8 cellular contexts compared by ENCODE assay signal in the genomic region with DNA sequence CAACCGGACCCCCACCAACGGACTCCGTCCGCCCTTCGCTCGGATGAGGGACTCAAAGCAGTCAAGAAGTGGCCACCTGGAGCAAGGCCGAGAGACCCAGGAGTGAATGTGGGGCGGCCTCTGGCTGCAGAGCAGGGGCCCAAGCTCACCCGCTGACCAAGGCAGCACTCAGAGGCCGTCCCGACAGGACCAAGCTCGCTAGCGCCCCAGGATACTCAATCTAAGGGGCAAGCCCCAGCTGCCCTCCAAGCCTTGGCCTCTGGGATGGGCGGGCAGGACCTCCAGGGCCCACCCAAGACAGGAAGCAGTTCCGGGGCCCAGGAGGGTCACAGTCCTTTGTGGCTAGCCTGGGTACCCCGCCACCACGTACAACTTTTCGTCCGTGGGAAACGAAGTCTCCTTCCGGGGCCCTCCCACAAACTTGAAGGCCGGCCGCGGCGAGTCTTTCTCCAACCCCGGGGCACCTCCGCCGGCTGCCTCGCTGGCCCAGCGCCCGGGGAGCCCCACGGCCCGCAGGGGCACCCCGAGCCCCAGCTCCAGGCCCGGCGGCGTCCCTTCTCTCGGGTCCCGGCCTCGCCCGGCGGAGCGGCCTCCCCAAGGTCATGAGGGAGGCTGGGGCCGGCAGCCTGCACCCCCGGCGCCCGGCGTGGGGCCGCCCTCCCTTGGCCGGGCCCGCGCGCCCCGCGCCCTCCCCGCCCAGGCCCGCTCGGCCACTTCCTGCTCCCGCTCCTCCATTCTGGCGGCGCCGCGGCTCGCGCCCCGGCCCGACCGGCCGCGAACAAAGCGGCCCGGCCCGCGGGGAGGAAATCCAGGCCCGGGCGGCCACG. TPM values are rescaled to one million over a fixed set of nuclear protein-coding genes. Genes with fewer than 3 reads are reported as not detected.
DNase-seq lines count a peak whose midpoint lies in the region; ATAC-seq and TF ChIP-seq lines count a peak whose summit lies in the region.

No MANE protein-coding gene starts in this region.

- H3K27ac Mint-ChIP-seq in activated B cell treated with CpG ODN at 0.5 μM for 24 hours, result no peak overlapping the region

- H3K9me3 Mint-ChIP-seq in activated B cell treated with CpG ODN at 0.5 μM for 24 hours, result no peaks in the 10 kb centered on the region

- H3K4me3 ChIP-seq in fibroblast of villous mesenchyme (ENCODE audit: low read depth, low read length), result peak overlapping the region; percentile 78

- CTCF ChIA-PET in activated B cell treated with CpG ODN at 0.5 μM for 24 hours (lab: Charles Lee), result interaction anchor here (0.6 to 1.0 kb wide), 2 partner anchors 14 to 26 kb away, joined by 3 read pairs; no protein-coding TSS in a partner anchor

- intact Hi-C loops in activated B cell treated with CpG ODN at 0.5 μM for 24 hours (cut with micrococcal nuclease), result no loop called here

- peak; percentile 33 to 46 for ATAC-seq in activated CD4-positive, CD25-positive, alpha-beta regulatory T cell treated with anti-CD3 and anti-CD28 coated beads, Interleukin-2, amount 50 U/mL, for 24 hours
- ATAC-seq in HG03064 (IDR thresholded peaks at IDR 0.05; ENCODE audit: low read depth, unreplicated experiment) (peak; percentile 29), activated B cell treated with CpG ODN at 0.5 μM for 24 hours (ENCODE audit: low read depth) (peak; percentile 48), omental fat pad (ENCODE audit: low FRiP score) (peak; percentile 16)

- H3K4me1 Mint-ChIP-seq in activated B cell treated with CpG ODN at 0.5 μM for 24 hours, result peaks cover 51% of the 10 kb centered on the region

- peaks cover 9% of the 10 kb centered on the region for H3K36me3 Mint-ChIP-seq in activated B cell treated with CpG ODN at 0.5 μM for 24 hours (ENCODE audit: low read depth)

- H3K27me3 Mint-ChIP-seq in activated B cell treated with CpG ODN at 0.5 μM for 24 hours, result no peaks in the 10 kb centered on the region

- POLR2A ChIA-PET in activated B cell treated with CpG ODN at 0.5 μM for 24 hours (lab: Charles Lee), result interaction anchor here (0.5 kb wide), 1 partner anchor 104 kb away, joined by 3 read pairs; no protein-coding TSS in a partner anchor

- DNase-seq in activated CD4-positive, CD25-positive, alpha-beta regulatory T cell (lab: John Stamatoyannopoulos, UW), result no peak
- DNase-seq in activated B cell treated with CpG ODN at 0.5 μM for 24 hours (peak; percentile 50), fibroblast of villous mesenchyme (ENCODE audit: low read depth) (peak; percentile 36), omental fat pad (ENCODE audit: low spot score) (no peak), NCI-H2029 treated with DMSO at 0.1 percent for 48 hours (lab: John Stamatoyannopoulos, UW) (no peak)
- DNase-seq in stimulated activated CD4-positive, alpha-beta T cell treated with anti-CD3 and anti-CD28 coated beads, Interleukin-4, amount 100 ng/mL, for 4 hours, result no peak

- peak overlapping the region; percentile 83 for H3K4me3 Mint-ChIP-seq in activated B cell treated with CpG ODN at 0.5 μM for 24 hours

- TF ChIP-seq CTCF in activated B cell treated with CpG ODN at 0.5 μM for 24 hours (IDR thresholded peaks at IDR 0.05) (no peak), fibroblast of villous mesenchyme (IDR thresholded peaks at IDR 0.05; ENCODE audit: insufficient read depth, low read depth, low read length) (peak; percentile 4), omental fat pad (IDR thresholded peaks at IDR 0.05) (no peak)

RNA-seq across cellular contexts. Expression of a gene that starts 0.7 kb away (rescaled TPM):
- 72.8 and 80.8 TPM in 2 replicates for total RNA-seq in activated B cell treated with CpG ODN at 0.5 μM for 24 hours
- total RNA-seq in fibroblast of villous mesenchyme, result 233 and 261 TPM in 2 replicates
- total RNA-seq in omental fat pad, result 100 to 1,000 TPM; 104 to 121 (median 107) TPM

RNA-seq across cellular contexts. Expression of a gene that starts 6.0 kb away (rescaled TPM):
- total RNA-seq in activated B cell treated with CpG ODN at 0.5 μM for 24 hours (3.0 and 3.1 TPM in 2 replicates), fibroblast of villous mesenchyme (3.5 and 4.3 TPM in 2 replicates), omental fat pad (1 to 10 TPM; 3.0 to 8.0 (median 6.3) TPM)

RNA-seq across cellular contexts. Expression of a gene that starts 41.9 kb away (rescaled TPM):
- total RNA-seq in activated B cell treated with CpG ODN at 0.5 μM for 24 hours, result 47.9 and 51.2 TPM in 2 replicates
- 67.8 and 73.8 TPM in 2 replicates for total RNA-seq in fibroblast of villous mesenchyme
- 100 to 1,000 TPM; 141 to 262 (median 167) TPM for total RNA-seq in omental fat pad

Comparison
In these comparisons a context has a peak if more than half of its experiments do, and no peak if none do; other contexts are left out.
1. DNase-seq: peak in activated B cell treated with CpG ODN at 0.5 μM for 24 hours (single experiment) and fibroblast of villous mesenchyme (single experiment); none in activated CD4-positive, CD25-positive, alpha-beta regulatory T cell (0 of 4), omental fat pad (single experiment), NCI-H2029 treated with DMSO at 0.1 percent for 48 hours (single experiment) and stimulated activated CD4-positive, alpha-beta T cell treated with anti-CD3 and anti-CD28 coated beads, Interleukin-4, amount 100 ng/mL, for 4 hours (0 of 2).
2. Peak in every context shown above with its lines, with median percentiles within 50 percentile points of each other: ATAC-seq.